Comparison of ENCODE assay signal across 9 cellular contexts in genomic region chr6:69232506-69233194, GRCh38.
DNase-seq lines count a peak whose midpoint lies in the region; ATAC-seq and TF ChIP-seq lines count a peak whose summit lies in the region.
"Had no signal": no experiment of that assay in that cellular context is flagged by ENCODE, and none has a peak within 500 bp of the region (broad histone marks: within the 10 kb centered on the region; RNA-seq: fewer than 3 reads in every experiment).

No MANE protein-coding gene starts in this region.

- WGBS in esophagus squamous epithelium, 2 donors = 6 to 11% methylated on average over 17 to 24 of the region's 24 CpGs

- H3K27me3 ChIP-seq in left lung (no peaks in the 10 kb centered on the region), esophagus squamous epithelium (no peaks in the 10 kb centered on the region)

- no peaks in the 10 kb centered on the region for H3K27me3 Mint-ChIP-seq in T-helper 2 cell treated with Interferon-gamma antibody and Interleukin-4, amounts not matched to agents 5 μg/mL and 100 μg/mL, for 36 hours (ENCODE audit: low read depth)

- H3K27ac ChIP-seq in left lung (no peak overlapping the region), esophagus squamous epithelium (no peak overlapping the region)
- H3K27ac ChIP-seq: VCaP had no signal

- ATAC-seq in left lung = peak; percentile 98

- no peak for TF ChIP-seq POLR2A in esophagus squamous epithelium (IDR thresholded peaks at IDR 0.05)

- no peaks in the 10 kb centered on the region for H3K36me3 Mint-ChIP-seq in T-helper 2 cell treated with Interferon-gamma antibody and Interleukin-4, amounts not matched to agents 5 μg/mL and 100 μg/mL, for 36 hours (ENCODE audit: low read depth)

- peaks cover 1% of the 10 kb centered on the region for H3K4me1 Mint-ChIP-seq in T-helper 2 cell treated with Interferon-gamma antibody and Interleukin-4, amounts not matched to agents 5 μg/mL and 100 μg/mL, for 36 hours (ENCODE audit: low read depth)

- no peak overlapping the region for H3K4me3 Mint-ChIP-seq in T-helper 2 cell treated with Interferon-gamma antibody and Interleukin-4, amounts not matched to agents 5 μg/mL and 100 μg/mL, for 36 hours

- H3K9me3 Mint-ChIP-seq in T-helper 2 cell treated with Interferon-gamma antibody and Interleukin-4, amounts not matched to agents 5 μg/mL and 100 μg/mL, for 36 hours = no peaks in the 10 kb centered on the region

- intact Hi-C loops in left lung (cut with DNase I) (no loop called here), esophagus squamous epithelium (cut with DNase I) (no loop called here)

- H3K4me1 ChIP-seq in left lung = no peaks in the 10 kb centered on the region
- H3K4me1 ChIP-seq in esophagus squamous epithelium = no peaks in the 10 kb centered on the region

- TF ChIP-seq CTCF in GM12873 (IDR thresholded peaks at IDR 0.05; ENCODE audit: insufficient read depth, low read depth, low read length, missing control alignments) (peak; percentile 4), left lung (IDR thresholded peaks at IDR 0.05) (no peak), esophagus squamous epithelium (IDR thresholded peaks at IDR 0.05) (no peak)

- H3K4me3 ChIP-seq in left lung (no peak overlapping the region), esophagus squamous epithelium (no peak overlapping the region)

- H3K9me3 ChIP-seq in left lung (no peaks in the 10 kb centered on the region), esophagus squamous epithelium (no peaks in the 10 kb centered on the region)

- H3K27ac Mint-ChIP-seq in T-helper 2 cell treated with Interferon-gamma antibody and Interleukin-4, amounts not matched to agents 5 μg/mL and 100 μg/mL, for 36 hours = no peak overlapping the region

- no peaks in the 10 kb centered on the region for H3K36me3 ChIP-seq in left lung
- no peaks in the 10 kb centered on the region for H3K36me3 ChIP-seq in esophagus squamous epithelium

- DNase-seq in H4 (ENCODE audit: low spot score) (peak; percentile 47), KG1 (lab: John Stamatoyannopoulos, UW) (peak; percentile 61), dedifferentiated amniotic fluid mesenchymal stem cell (ENCODE audit: extremely low spot score) (peak; percentile 74), left lung (peak; percentile 71 to 88), esophagus squamous epithelium (lab: John Stamatoyannopoulos, UW) (no peak)
- DNase-seq in T-helper 2 cell treated with Interferon-gamma antibody and Interleukin-4, amounts not matched to agents 5 μg/mL and 100 μg/mL, for 36 hours (ENCODE audit: low spot score) = peak; percentile 53
- DNase-seq in stimulated activated CD8-positive, alpha-beta memory T cell treated with anti-CD3 and anti-CD28 coated beads, Interleukin-4, amount 100 ng/mL, for 48 hours = peak; percentile 64
